Comparison of ENCODE assay signal across 34 cellular contexts in genomic region chr6:155660243-155660977, GRCh38.
"Had no signal": no experiment of that assay in that cellular context is flagged by ENCODE, and none has a peak within 500 bp of the region (broad histone marks: within the 10 kb centered on the region; RNA-seq: fewer than 3 reads in every experiment).

No MANE protein-coding gene starts in this region.

- H3K9me3 Mint-ChIP-seq: activated CD4-positive, alpha-beta memory T cell treated with anti-CD3 and anti-CD28 coated beads for 36 hours; activated naive CD4-positive, alpha-beta T cell treated with anti-CD3 and anti-CD28 coated beads for 36 hours; activated T-helper 1 cell treated with anti-CD3 and anti-CD28 coated beads, Interleukin-12 subunit alpha, Interleukin-12 subunit beta, Interleukin-2, Interleukin-4 antibody, amounts not matched to agents 30 ng/mL and 10 ng/mL and 1 ng/mL, durations not matched to agents 14 hours and 24 hours and 36 hours had no signal

- H3K4me3 Mint-ChIP-seq: activated B cell treated with CpG ODN at 0.5 μM for 24 hours; activated CD4-positive, alpha-beta memory T cell treated with anti-CD3 and anti-CD28 coated beads for 36 hours; activated naive CD4-positive, alpha-beta T cell treated with anti-CD3 and anti-CD28 coated beads for 36 hours; activated T-cell treated with anti-CD3 and anti-CD28 coated beads, Interleukin-2, amount 50 U/mL, for 4 hours; activated T-helper 1 cell treated with anti-CD3 and anti-CD28 coated beads, Interleukin-12 subunit alpha, Interleukin-12 subunit beta, Interleukin-2, Interleukin-4 antibody, amounts not matched to agents 30 ng/mL and 10 ng/mL and 1 ng/mL, durations not matched to agents 14 hours and 24 hours and 36 hours had no signal

- H3K36me3 ChIP-seq: adrenal gland, breast epithelium, MG63 had no signal

- H3K4me1 Mint-ChIP-seq: activated B cell treated with CpG ODN at 0.5 μM for 24 hours had no signal

- DNase-seq: activated B cell treated with CpG ODN at 0.5 μM for 24 hours; activated CD4-positive, alpha-beta memory T cell treated with anti-CD3 and anti-CD28 coated beads for 36 hours; activated CD4-positive, alpha-beta T cell treated with anti-CD3 and anti-CD28 coated beads for 4 hours; activated CD4-positive, alpha-beta T cell treated with anti-CD3 and anti-CD28 coated beads, Interleukin-2, amount 50 U/mL, for 1 hour; activated CD4-positive, CD25-positive, alpha-beta regulatory T cell treated with anti-CD3 and anti-CD28 coated beads, Interleukin-2, amount 50 U/mL, for 72 hours; activated CD8-positive, alpha-beta memory T cell treated with anti-CD3 and anti-CD28 coated beads, Interleukin-2, amount 50 U/mL, for 4 hours; activated gamma-delta T cell treated with Interleukin-2 at 50 U/mL for 16 hours; activated naive CD4-positive, alpha-beta T cell treated with anti-CD3 and anti-CD28 coated beads for 36 hours; activated T-cell treated with anti-CD3 and anti-CD28 coated beads for 4 hours; activated T-cell treated with anti-CD3 and anti-CD28 coated beads, Interleukin-2, amount 50 U/mL, for 4 hours; adrenal gland; body of pancreas; Kasumi-1; MG63; NCI-H1048; NCI-H1105 treated with DMSO at 0.1 percent for 48 hours; NCI-H146; NCI-H187; NCI-H2029 treated with DMSO at 0.1 percent for 48 hours; NCI-H2107; NCI-H2171; NCI-H510A; NCI-H526; NCI-H748 treated with DMSO at 0.1 percent for 48 hours; NK-92 treated with Interleukin-12 subunit alpha and Interleukin-12 subunit beta, amount 100 ng/mL, for 24 hours; Right ventricle myocardium superior; SW 1271; T-helper 1 cell; T-helper 2 cell; T-helper 9 cell had no signal

- H3K4me1 ChIP-seq: adrenal gland, body of pancreas, breast epithelium had no signal

- H3K27ac Mint-ChIP-seq: activated B cell treated with CpG ODN at 0.5 μM for 24 hours; activated CD4-positive, alpha-beta memory T cell treated with anti-CD3 and anti-CD28 coated beads for 36 hours; activated naive CD4-positive, alpha-beta T cell treated with anti-CD3 and anti-CD28 coated beads for 36 hours; activated naive CD4-positive, alpha-beta T cell treated with anti-CD3 and anti-CD28 coated beads, Interleukin-2, amount 50 U/mL, for 72 hours; activated T-helper 1 cell treated with anti-CD3 and anti-CD28 coated beads, Interleukin-12 subunit alpha, Interleukin-12 subunit beta, Interleukin-2, Interleukin-4 antibody, amounts not matched to agents 30 ng/mL and 10 ng/mL and 1 ng/mL, durations not matched to agents 14 hours and 24 hours and 36 hours had no signal

- H3K27me3 ChIP-seq: adrenal gland, body of pancreas, breast epithelium, MG63 had no signal

- H3K4me3 ChIP-seq: adrenal gland, body of pancreas, breast epithelium, MG63 had no signal

- H3K27ac ChIP-seq: adrenal gland, body of pancreas, breast epithelium, VCaP had no signal

- H3K9me3 ChIP-seq: adrenal gland, body of pancreas, breast epithelium, MG63 had no signal

- H3K36me3 Mint-ChIP-seq: activated CD4-positive, alpha-beta memory T cell treated with anti-CD3 and anti-CD28 coated beads for 36 hours; activated naive CD4-positive, alpha-beta T cell treated with anti-CD3 and anti-CD28 coated beads, Interleukin-2, amount 50 U/mL, for 72 hours had no signal
